Comparison of ENCODE assay signal across 8 cellular contexts in the genomic region with DNA sequence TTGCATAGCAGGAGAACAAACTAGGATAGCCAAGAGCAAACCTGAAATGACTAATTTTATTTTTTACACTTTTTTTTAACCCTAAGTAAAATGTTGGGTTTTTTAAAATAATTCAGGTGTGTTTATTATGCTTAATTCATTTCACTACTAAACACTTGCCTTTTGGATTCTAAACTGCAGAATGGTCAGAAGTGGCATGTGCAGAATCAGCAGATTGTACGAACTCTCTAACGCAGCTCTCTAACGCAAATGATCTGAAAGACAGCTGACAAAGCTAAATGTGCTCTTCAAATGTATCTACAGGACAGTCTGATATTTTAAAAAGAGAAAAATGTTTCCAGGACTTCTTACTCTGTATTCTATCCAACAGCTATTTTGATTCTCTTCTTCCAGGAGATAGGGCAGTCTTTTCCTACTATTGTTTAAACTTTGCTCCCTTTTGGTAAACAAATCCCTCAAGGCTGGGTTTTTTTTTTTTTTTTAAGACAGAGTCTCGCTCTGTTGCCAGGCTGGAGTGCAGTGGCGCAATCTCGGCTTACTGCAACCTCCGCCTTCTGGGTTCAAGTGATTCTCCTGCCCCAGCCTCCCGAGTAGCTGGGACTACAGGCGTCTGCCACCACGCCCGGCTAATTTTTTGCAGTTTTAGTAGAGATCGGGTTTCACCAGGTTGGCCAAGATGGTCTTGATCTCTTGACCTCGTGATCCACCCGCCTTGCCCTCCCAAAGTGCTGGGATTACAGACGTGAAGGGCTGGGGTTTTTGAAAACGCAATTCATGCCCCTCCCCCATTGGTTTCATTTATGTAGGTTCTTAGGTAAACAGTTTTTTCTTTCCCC. TPM values are rescaled to one million over a fixed set of nuclear protein-coding genes. Genes with fewer than 3 reads are reported as not detected.
DNase-seq lines count a peak whose midpoint lies in the region; ATAC-seq and TF ChIP-seq lines count a peak whose summit lies in the region.

No MANE protein-coding gene starts in this region.

- H3K27ac ChIP-seq in adrenal gland = peak overlapping the region in 4 of 5 donors; percentile 91 to 98 (median 96)
- H3K27ac ChIP-seq in testis = peak overlapping the region; percentile 16 to 98

- no peak for TF ChIP-seq POLR2A in adrenal gland (IDR thresholded peaks at IDR 0.05)
- TF ChIP-seq POLR2A in testis (IDR thresholded peaks at IDR 0.05) = no peak

- no peaks in the 10 kb centered on the region for H3K36me3 ChIP-seq in adrenal gland (replicated peaks in 1 of 2)
- no peaks in the 10 kb centered on the region for H3K36me3 ChIP-seq in testis (ENCODE audit: low read depth, missing control alignments)

- no peaks in the 10 kb centered on the region for H3K27me3 ChIP-seq in adrenal gland
- no peaks in the 10 kb centered on the region for H3K27me3 ChIP-seq in testis

- WGBS in adrenal gland, 4 donors = 58 to 61% (median 59%) methylated on average over 16 of the region's 16 CpGs
- 21% methylated on average over 15 to 16 of the region's 16 CpGs for WGBS in testis, 2 donors

- TF ChIP-seq CTCF in adrenal gland (IDR thresholded peaks at IDR 0.05) (no peak), testis (IDR thresholded peaks at IDR 0.05) (no peak)

- intact Hi-C loops in adrenal gland (cut with DNase I) = loop anchor here in 1 of 2 donors (10.0 kb wide), 1 partner anchor 62 kb away; the partner anchor contains the start of gene CARNMT1
- intact Hi-C loops in testis (cut with DNase I; ENCODE audit: low total_unique reads) = no loop called here

- no peaks in the 10 kb centered on the region for H3K9me3 ChIP-seq in adrenal gland (replicated peaks in 1 of 3)
- no peaks in the 10 kb centered on the region for H3K9me3 ChIP-seq in testis

- H3K4me3 ChIP-seq in adrenal gland (peak overlapping the region in 2 of 4 donors; percentile 69 to 82), testis (peak overlapping the region; percentile 91 to 92)

- H3K4me1 ChIP-seq in adrenal gland (replicated peaks in 1 of 2) (peaks cover 0 to 50% of the 10 kb centered on the region in 2 donors), testis (peaks cover 24% of the 10 kb centered on the region)

- DNase-seq in activated T-cell treated with anti-CD3 and anti-CD28 coated beads, Interleukin-2, amount 50 U/mL, for 1 hour = peak; percentile 28
- DNase-seq in activated T-cell treated with anti-CD3 and anti-CD28 coated beads for 4 hours = no peak
- peak in 2 of 7 donors; percentile 17 to 40 for DNase-seq in adrenal gland
- DNase-seq in left lobe of liver (ENCODE audit: low spot score) = peak; percentile 57
- DNase-seq in testis = no peak
- no peak for DNase-seq in COLO829 (ENCODE audit: low spot score)
- no peak for DNase-seq in NCI-H187 treated with DMSO at 0.1 percent for 48 hours (lab: John Stamatoyannopoulos, UW)

- ATAC-seq in left lobe of liver = peak; percentile 2
- ATAC-seq in HG02759 (IDR thresholded peaks at IDR 0.05; ENCODE audit: unreplicated experiment) = no peak

RNA-seq across cellular contexts. Expression of gene NMRK1, which starts 1.3 kb away (rescaled TPM):
- total RNA-seq in adrenal gland (10 to 100 TPM in 6 of 8 donors, 1 to 10 TPM in 2; 4.3 to 27.4 (median 20.2) TPM), left lobe of liver (32.9 TPM), testis (10 to 100 TPM; 13.8 to 22.4 TPM)
- polyA plus RNA-seq in adrenal gland (10 to 100 TPM; 22.4 to 93.2 (median 29.8) TPM), testis (ENCODE audit: insufficient read depth, low read depth, low replicate concordance) (21.3 TPM)

RNA-seq across cellular contexts. Expression of gene OSTF1, which starts 1.7 kb away (rescaled TPM):
- total RNA-seq in adrenal gland (10 to 100 TPM; 32.5 to 52.2 (median 35.7) TPM), left lobe of liver (25.7 TPM), testis (10 to 100 TPM; 25.2 to 25.6 TPM)
- polyA plus RNA-seq in adrenal gland (10 to 100 TPM; 21.0 to 41.4 (median 29.4) TPM), testis (ENCODE audit: insufficient read depth, low read depth, low replicate concordance) (34.2 TPM)

RNA-seq across cellular contexts. Expression of gene CARNMT1, which starts 58.6 kb away (rescaled TPM):
- 10 to 100 TPM; 11.3 to 76.8 (median 16.8) TPM for total RNA-seq in adrenal gland
- 10 to 100 TPM in 1 of 3 donors, 1 to 10 TPM in 2; 3.3 to 13.4 (median 4.1) TPM for polyA plus RNA-seq in adrenal gland
- 13.8 TPM for total RNA-seq in left lobe of liver
- 10 to 100 TPM; 40.6 to 42.4 TPM for total RNA-seq in testis
- polyA plus RNA-seq in testis (ENCODE audit: insufficient read depth, low read depth, low replicate concordance) = 33.9 TPM

Comparison
In these comparisons a context has a peak if more than half of its experiments do, and no peak if none do; other contexts are left out.
1. DNase-seq: peak in activated T-cell treated with anti-CD3 and anti-CD28 coated beads, Interleukin-2, amount 50 U/mL, for 1 hour (single experiment) and left lobe of liver (single experiment); none in activated T-cell treated with anti-CD3 and anti-CD28 coated beads for 4 hours (single experiment), testis (single experiment), COLO829 (single experiment) and NCI-H187 treated with DMSO at 0.1 percent for 48 hours (single experiment).